In genomic region chr4:20618010-20618409, GRCh38 we compare ENCODE assay signal across 17 cellular contexts.
DNase-seq lines count a peak whose midpoint lies in the region; ATAC-seq and TF ChIP-seq lines count a peak whose summit lies in the region.
"Had no signal": no experiment of that assay in that cellular context is flagged by ENCODE, and none has a peak within 500 bp of the region (broad histone marks: within the 10 kb centered on the region; RNA-seq: fewer than 3 reads in every experiment).

No MANE protein-coding gene starts in this region.

- no peaks in the 10 kb centered on the region for H3K36me3 ChIP-seq in endocrine pancreas (ENCODE audit: control insufficient read depth, insufficient read depth, low read length)
- no peaks in the 10 kb centered on the region for H3K36me3 ChIP-seq in lower lobe of right lung
- no peaks in the 10 kb centered on the region for H3K36me3 ChIP-seq in PC-3 (ENCODE audit: low read depth, low read length)

- H3F3A ChIP-seq in PC-3 (ENCODE audit: low read length, unreplicated experiment), result no peaks in the 10 kb centered on the region

- H3K4me3 Mint-ChIP-seq in MCF 10A (ENCODE audit: unreplicated experiment), result no peak overlapping the region
- H3K4me3 Mint-ChIP-seq: activated naive CD4-positive, alpha-beta T cell treated with anti-CD3 and anti-CD28 coated beads for 36 hours; CD4-positive, alpha-beta T cell; central memory CD8-positive, alpha-beta T cell had no signal

- H3K27ac Mint-ChIP-seq in MCF 10A (ENCODE audit: low read depth, unreplicated experiment), result no peak overlapping the region
- H3K27ac Mint-ChIP-seq: activated naive CD4-positive, alpha-beta T cell treated with anti-CD3 and anti-CD28 coated beads for 36 hours; CD4-positive, alpha-beta T cell had no signal

- no peak overlapping the region for H3K4me2 ChIP-seq in PC-3 (ENCODE audit: low read length)

- H4K20me1 ChIP-seq in PC-3 (ENCODE audit: low read length), result no peaks in the 10 kb centered on the region

- POLR2A ChIA-PET in MCF 10A (lab: Yijun Ruan, JAX) (no interaction called here), PC-3 (lab: Charles Lee; ENCODE audit: unreplicated experiment) (no interaction called here)

- H3K9me2 ChIP-seq in PC-3 (replicated peaks; ENCODE audit: low read length), result no peaks in the 10 kb centered on the region

- H2AFZ ChIP-seq in PC-3 (ENCODE audit: low read length), result no peak overlapping the region
- H2AFZ ChIP-seq: parathyroid adenoma had no signal

- CTCF ChIA-PET in MCF 10A (lab: Yijun Ruan, JAX) (no interaction called here), PC-3 (lab: Charles Lee) (no interaction called here)

- H3K9me3 ChIP-seq in endocrine pancreas (ENCODE audit: control insufficient read depth, low read length) (no peaks in the 10 kb centered on the region), lower lobe of right lung (no peaks in the 10 kb centered on the region), PC-3 (ENCODE audit: low read length) (no peaks in the 10 kb centered on the region)

- no peaks in the 10 kb centered on the region for H3K27me3 Mint-ChIP-seq in MCF 10A (ENCODE audit: insufficient read depth, unreplicated experiment)
- H3K27me3 Mint-ChIP-seq: CD4-positive, alpha-beta T cell; central memory CD8-positive, alpha-beta T cell had no signal

- no peaks in the 10 kb centered on the region for H3K27me3 ChIP-seq in endocrine pancreas (ENCODE audit: control insufficient read depth, insufficient read depth, low read length)
- H3K27me3 ChIP-seq in lower lobe of right lung (ENCODE audit: low read depth), result no peaks in the 10 kb centered on the region
- H3K27me3 ChIP-seq in PC-3 (ENCODE audit: low read length), result no peaks in the 10 kb centered on the region

- H3K79me2 ChIP-seq in PC-3 (ENCODE audit: low read length), result no peaks in the 10 kb centered on the region
- H3K79me2 ChIP-seq: parathyroid adenoma had no signal

- intact Hi-C loops in lower lobe of right lung (cut with DNase I) (no loop called here), sciatic nerve (cut with DNase I) (no loop called here), MCF 10A (cut with micrococcal nuclease) (no loop called here), PC-3 (cut with micrococcal nuclease) (no loop called here)

- H3K4me1 ChIP-seq in endocrine pancreas (ENCODE audit: control insufficient read depth, insufficient read depth, low read length), result peaks cover 9% of the 10 kb centered on the region
- peaks cover 26% of the 10 kb centered on the region for H3K4me1 ChIP-seq in lower lobe of right lung
- peaks cover 15% of the 10 kb centered on the region for H3K4me1 ChIP-seq in PC-3 (ENCODE audit: insufficient read depth, low read length)
- H3K4me1 ChIP-seq: parathyroid adenoma had no signal

- H3K4me1 Mint-ChIP-seq in MCF 10A (ENCODE audit: insufficient read depth, unreplicated experiment), result peaks cover 21% of the 10 kb centered on the region
- H3K4me1 Mint-ChIP-seq: central memory CD8-positive, alpha-beta T cell had no signal

- no peaks in the 10 kb centered on the region for H3K9me3 Mint-ChIP-seq in MCF 10A (ENCODE audit: unreplicated experiment)
- H3K9me3 Mint-ChIP-seq: activated naive CD4-positive, alpha-beta T cell treated with anti-CD3 and anti-CD28 coated beads for 36 hours; CD4-positive, alpha-beta T cell; central memory CD8-positive, alpha-beta T cell had no signal

- peak overlapping the region; percentile 56 for H3K27ac ChIP-seq in lower lobe of right lung
- H3K27ac ChIP-seq in PC-3 (ENCODE audit: low read length), result no peak overlapping the region
- H3K27ac ChIP-seq: parathyroid adenoma had no signal

- H3K9ac ChIP-seq in endocrine pancreas (ENCODE audit: control insufficient read depth, insufficient read depth, low read length) (no peak overlapping the region), PC-3 (ENCODE audit: low read length) (no peak overlapping the region)
- H3K9ac ChIP-seq: parathyroid adenoma had no signal

- TF ChIP-seq CTCF in lower lobe of right lung (IDR thresholded peaks at IDR 0.05) (no peak), MCF 10A (IDR thresholded peaks at IDR 0.05; ENCODE audit: unreplicated experiment) (no peak), PC-3 (conservative IDR thresholded peaks at IDR 0.05; ENCODE audit: low read depth, low read length) (no peak)

- BruUV-seq in MCF 10A (replicated peaks; lab: Mats Ljungman, UMichigan) (no TSS peak), PC-3 (replicated peaks; lab: Mats Ljungman, UMichigan) (no TSS peak)

- DNase-seq in NCI-H774 (lab: John Stamatoyannopoulos, UW) (peak; percentile 7), lower lobe of right lung (peak; percentile 57), sciatic nerve (ENCODE audit: low spot score) (peak; percentile 65), MCF 10A (ENCODE audit: unreplicated experiment) (no peak), PC-3 (no peak)
- DNase-seq in stimulated activated CD8-positive, alpha-beta memory T cell treated with anti-CD3 and anti-CD28 coated beads, Interleukin-4, amount 100 ng/mL, for 48 hours, result no peak
- DNase-seq: activated naive CD4-positive, alpha-beta T cell treated with anti-CD3 and anti-CD28 coated beads for 36 hours; CD4-positive, alpha-beta T cell; NCI-H1048; NCI-H510A; stimulated activated CD4-positive, alpha-beta T cell treated with anti-CD3 and anti-CD28 coated beads, Interleukin-4, amount 100 ng/mL, for 4 hours; stimulated activated naive CD8-positive, alpha-beta T cell treated with anti-CD3 and anti-CD28 coated beads, Interleukin-15, Interleukin-2, amounts not matched to agents 100 U/mL and 50 U/mL, for 24 hours had no signal

- H3K4me3 ChIP-seq in endocrine pancreas (ENCODE audit: control insufficient read depth, insufficient read depth, low read length), result peak overlapping the region; percentile 27
- H3K4me3 ChIP-seq in lower lobe of right lung, result no peak overlapping the region
- no peak overlapping the region for H3K4me3 ChIP-seq in PC-3 (ENCODE audit: low read length)

- peaks cover 7% of the 10 kb centered on the region for H3K36me3 Mint-ChIP-seq in MCF 10A (ENCODE audit: insufficient read depth, unreplicated experiment)

- ATAC-seq in lower lobe of right lung, result peak; percentile 70 to 73
- peak; percentile 71 for ATAC-seq in sciatic nerve
- ATAC-seq in GM18868 (IDR thresholded peaks at IDR 0.05; ENCODE audit: unreplicated experiment), result no peak
- no peak for ATAC-seq in PC-3
- ATAC-seq: esophagus mucosa; stimulated activated naive CD8-positive, alpha-beta T cell treated with anti-CD3 and anti-CD28 coated beads, Interleukin-15, Interleukin-2, amounts not matched to agents 100 U/mL and 50 U/mL, for 24 hours had no signal

Comparison
In these comparisons a context has a peak if more than half of its experiments do, and no peak if none do; other contexts are left out.
1. DNase-seq: peak in NCI-H774 (single experiment), lower lobe of right lung (single experiment) and sciatic nerve (single experiment); none in MCF 10A (single experiment), PC-3 (single experiment) and stimulated activated CD8-positive, alpha-beta memory T cell treated with anti-CD3 and anti-CD28 coated beads, Interleukin-4, amount 100 ng/mL, for 48 hours (single experiment).
2. ATAC-seq: peak in lower lobe of right lung (2 of 2) and sciatic nerve (single experiment); none in GM18868 (single experiment) and PC-3 (single experiment).